18 cellular contexts compared by ENCODE assay signal in the genomic region with DNA sequence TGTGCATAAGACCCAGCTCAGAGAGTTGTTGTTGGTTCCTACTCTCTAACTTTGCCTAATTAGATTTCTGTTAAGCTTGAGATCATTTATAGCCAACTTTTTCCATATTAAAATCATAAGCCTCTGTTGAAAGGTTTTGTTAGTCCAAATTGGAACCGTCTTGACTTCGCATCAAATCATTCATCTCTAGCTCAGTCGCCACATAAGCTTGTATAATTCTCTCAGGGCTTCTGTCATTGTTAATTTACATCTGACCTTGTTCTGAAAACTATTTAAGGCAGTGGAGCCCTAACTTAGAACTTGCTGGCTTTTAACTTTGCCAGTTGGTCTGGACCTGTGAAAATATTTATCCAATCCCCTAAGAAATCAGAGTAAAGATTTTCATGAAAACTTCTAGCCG.
DNase-seq lines count a peak whose midpoint lies in the region; ATAC-seq and TF ChIP-seq lines count a peak whose summit lies in the region.
"Had no signal": no experiment of that assay in that cellular context is flagged by ENCODE, and none has a peak within 500 bp of the region (broad histone marks: within the 10 kb centered on the region; RNA-seq: fewer than 3 reads in every experiment).

No MANE protein-coding gene starts in this region.

- H3K4me1 ChIP-seq in endodermal cell (ENCODE audit: control insufficient read depth, insufficient read depth, low read length) (no peaks in the 10 kb centered on the region), heart right ventricle (peaks cover 0 to 64% (median 15%) of the 10 kb centered on the region in 9 donors)

- H3K36me3 ChIP-seq in endodermal cell (ENCODE audit: control insufficient read depth, insufficient read depth, low read length) = no peaks in the 10 kb centered on the region
- no peaks in the 10 kb centered on the region for H3K36me3 ChIP-seq in heart right ventricle

- peak overlapping the region; percentile 8 for H3K4me3 Mint-ChIP-seq in activated naive CD4-positive, alpha-beta T cell treated with anti-CD3 and anti-CD28 coated beads, Interleukin-2, amount 50 U/mL, for 24 hours
- no peak overlapping the region for H3K4me3 Mint-ChIP-seq in T-cell
- no peak overlapping the region for H3K4me3 Mint-ChIP-seq in endodermal cell
- no peak overlapping the region for H3K4me3 Mint-ChIP-seq in osteocyte (ENCODE audit: unreplicated experiment)
- H3K4me3 Mint-ChIP-seq in activated CD4-positive, alpha-beta memory T cell treated with anti-CD3 and anti-CD28 coated beads for 36 hours = no peak overlapping the region
- H3K4me3 Mint-ChIP-seq: CD4-positive, alpha-beta T cell had no signal

- H3K27ac ChIP-seq in endodermal cell (ENCODE audit: low read depth, low read length) (no peak overlapping the region), heart right ventricle (no peak overlapping the region)

- CTCF ChIA-PET in T-cell (lab: Charles Lee) = interaction anchor here in 1 of 2 donors (0.7 to 1.5 kb wide), 3 partner anchors 9 to 109 kb away, joined by 4 to 5 read pairs (median 4); no protein-coding TSS in a partner anchor
- CTCF ChIA-PET in activated CD4-positive, alpha-beta memory T cell treated with anti-CD3 and anti-CD28 coated beads for 36 hours (lab: Charles Lee) = interaction anchor here (1.7 to 3.8 kb wide), 2 partner anchors 105 to 109 kb away, joined by 14 to 16 read pairs; no protein-coding TSS in a partner anchor

- H3K36me3 Mint-ChIP-seq in activated naive CD4-positive, alpha-beta T cell treated with anti-CD3 and anti-CD28 coated beads, Interleukin-2, amount 50 U/mL, for 24 hours = peaks cover 5% of the 10 kb centered on the region
- H3K36me3 Mint-ChIP-seq in T-cell (peaks cover 25% of the 10 kb centered on the region), endodermal cell (ENCODE audit: low read depth) (peaks cover 5% of the 10 kb centered on the region), osteocyte (ENCODE audit: unreplicated experiment) (no peaks in the 10 kb centered on the region)
- no peaks in the 10 kb centered on the region for H3K36me3 Mint-ChIP-seq in activated CD4-positive, alpha-beta memory T cell treated with anti-CD3 and anti-CD28 coated beads for 36 hours

- no peaks in the 10 kb centered on the region for H3K27me3 Mint-ChIP-seq in activated naive CD4-positive, alpha-beta T cell treated with anti-CD3 and anti-CD28 coated beads, Interleukin-2, amount 50 U/mL, for 24 hours
- H3K27me3 Mint-ChIP-seq in T-cell (no peaks in the 10 kb centered on the region), endodermal cell (ENCODE audit: insufficient read depth) (no peaks in the 10 kb centered on the region), osteocyte (ENCODE audit: unreplicated experiment) (no peaks in the 10 kb centered on the region)
- no peaks in the 10 kb centered on the region for H3K27me3 Mint-ChIP-seq in activated CD4-positive, alpha-beta memory T cell treated with anti-CD3 and anti-CD28 coated beads for 36 hours
- H3K27me3 Mint-ChIP-seq: CD4-positive, alpha-beta T cell had no signal

- H3K9me3 Mint-ChIP-seq in activated naive CD4-positive, alpha-beta T cell treated with anti-CD3 and anti-CD28 coated beads, Interleukin-2, amount 50 U/mL, for 24 hours = no peaks in the 10 kb centered on the region
- H3K9me3 Mint-ChIP-seq in T-cell (no peaks in the 10 kb centered on the region), endodermal cell (no peaks in the 10 kb centered on the region), osteocyte (ENCODE audit: unreplicated experiment) (no peaks in the 10 kb centered on the region)
- no peaks in the 10 kb centered on the region for H3K9me3 Mint-ChIP-seq in activated CD4-positive, alpha-beta memory T cell treated with anti-CD3 and anti-CD28 coated beads for 36 hours
- H3K9me3 Mint-ChIP-seq: CD4-positive, alpha-beta T cell had no signal

- intact Hi-C loops in heart right ventricle (cut with DNase I) = loop anchor here in 3 of 10 donors (10.0 kb wide), 3 partner anchors 121 to 211 kb away; no protein-coding TSS in a partner anchor
- intact Hi-C loops in activated CD4-positive, alpha-beta memory T cell treated with anti-CD3 and anti-CD28 coated beads for 36 hours (cut with micrococcal nuclease) = no loop called here

- POLR2A ChIA-PET in T-cell (lab: Charles Lee) = interaction anchor here in 1 of 2 donors (0.5 to 0.6 kb wide), 2 partner anchors 29 to 43 kb away, joined by 3 read pairs; no protein-coding TSS in a partner anchor
- POLR2A ChIA-PET in activated CD4-positive, alpha-beta memory T cell treated with anti-CD3 and anti-CD28 coated beads for 36 hours (lab: Charles Lee) = no interaction called here

- ATAC-seq in T-cell (replicated peaks in 1 of 4) (no peak), heart right ventricle (no peak), GM18873 (IDR thresholded peaks at IDR 0.05; ENCODE audit: low FRiP score, unreplicated experiment) (no peak)
- ATAC-seq: GM12878 had no signal

- no peak for TF ChIP-seq CTCF in endodermal cell (conservative IDR thresholded peaks at IDR 0.05)
- TF ChIP-seq CTCF in osteocyte (IDR thresholded peaks at IDR 0.05) = no peak
- TF ChIP-seq CTCF in heart right ventricle (IDR thresholded peaks at IDR 0.05) = no peak

- H3K4me1 Mint-ChIP-seq in activated naive CD4-positive, alpha-beta T cell treated with anti-CD3 and anti-CD28 coated beads, Interleukin-2, amount 50 U/mL, for 24 hours = peaks cover 89% of the 10 kb centered on the region
- H3K4me1 Mint-ChIP-seq in T-cell = peaks cover 63 to 90% (median 82%) of the 10 kb centered on the region in 3 donors
- H3K4me1 Mint-ChIP-seq in endodermal cell = peaks cover 7% of the 10 kb centered on the region
- peaks cover 42% of the 10 kb centered on the region for H3K4me1 Mint-ChIP-seq in osteocyte (ENCODE audit: unreplicated experiment)
- peaks cover 53% of the 10 kb centered on the region for H3K4me1 Mint-ChIP-seq in activated CD4-positive, alpha-beta memory T cell treated with anti-CD3 and anti-CD28 coated beads for 36 hours (ENCODE audit: low read depth)

- 94 to 95% methylated on average over 4 of the region's 4 CpGs for WGBS in endodermal cell (ENCODE audit: insufficient coverage in 1 of 2, insufficient read length in 1 of 2), 2 experiments
- 95 to 97% methylated on average over 4 of the region's 4 CpGs for WGBS in heart right ventricle, 2 donors

- H3K4me3 ChIP-seq in endodermal cell (ENCODE audit: low read length) (no peak overlapping the region), heart right ventricle (no peak overlapping the region)
- H3K4me3 ChIP-seq: GM12878 had no signal

- H3K27me3 ChIP-seq in endodermal cell (ENCODE audit: control insufficient read depth, insufficient read depth, low read length, poor library complexity, severe bottlenecking) (no peaks in the 10 kb centered on the region), heart right ventricle (no peaks in the 10 kb centered on the region)

- DNase-seq in activated naive CD4-positive, alpha-beta T cell treated with Interleukin-2 at 50 U/mL for 16 hours = no peak
- DNase-seq in T-cell (no peak), endodermal cell (peak; percentile 8), osteocyte (ENCODE audit: extremely low spot score, unreplicated experiment) (no peak), heart right ventricle (no peak)
- no peak for DNase-seq in activated CD4-positive, alpha-beta memory T cell treated with anti-CD3 and anti-CD28 coated beads for 36 hours
- DNase-seq: CD4-positive, alpha-beta T cell; DND-41; Kasumi-1; NCI-H1417; NCI-H1694 treated with DMSO at 0.1 percent for 48 hours; NCI-H2081 treated with DMSO at 0.1 percent for 48 hours; NCI-H2171 treated with DMSO at 0.1 percent for 48 hours; NCI-H524 treated with DMSO at 0.1 percent for 48 hours; Right ventricle myocardium superior had no signal

- H3K27ac Mint-ChIP-seq in activated naive CD4-positive, alpha-beta T cell treated with anti-CD3 and anti-CD28 coated beads, Interleukin-2, amount 50 U/mL, for 24 hours = peak overlapping the region; percentile 56
- H3K27ac Mint-ChIP-seq in T-cell (peak overlapping the region; percentile 32 to 44), endodermal cell (no peak overlapping the region), osteocyte (ENCODE audit: unreplicated experiment) (peak overlapping the region; percentile 53)
- H3K27ac Mint-ChIP-seq in activated CD4-positive, alpha-beta memory T cell treated with anti-CD3 and anti-CD28 coated beads for 36 hours = no peak overlapping the region

- peaks cover 7% of the 10 kb centered on the region for H3K9me3 ChIP-seq in endodermal cell (ENCODE audit: control insufficient read depth, low read length)
- H3K9me3 ChIP-seq in heart right ventricle = no peaks in the 10 kb centered on the region

- H3K9ac ChIP-seq in endodermal cell (ENCODE audit: extremely low read depth, low read length, poor library complexity, severe bottlenecking) = no peak overlapping the region

Comparison
In these comparisons a context has a peak if more than half of its experiments do, and no peak if none do; other contexts are left out.
1. H3K27ac Mint-ChIP-seq: peak in activated naive CD4-positive, alpha-beta T cell treated with anti-CD3 and anti-CD28 coated beads, Interleukin-2, amount 50 U/mL, for 24 hours (single experiment), T-cell (2 of 2) and osteocyte (single experiment); none in endodermal cell (single experiment) and activated CD4-positive, alpha-beta memory T cell treated with anti-CD3 and anti-CD28 coated beads for 36 hours (single experiment).